Comparison of ENCODE assay signal across 8 cellular contexts in the genomic region with DNA sequence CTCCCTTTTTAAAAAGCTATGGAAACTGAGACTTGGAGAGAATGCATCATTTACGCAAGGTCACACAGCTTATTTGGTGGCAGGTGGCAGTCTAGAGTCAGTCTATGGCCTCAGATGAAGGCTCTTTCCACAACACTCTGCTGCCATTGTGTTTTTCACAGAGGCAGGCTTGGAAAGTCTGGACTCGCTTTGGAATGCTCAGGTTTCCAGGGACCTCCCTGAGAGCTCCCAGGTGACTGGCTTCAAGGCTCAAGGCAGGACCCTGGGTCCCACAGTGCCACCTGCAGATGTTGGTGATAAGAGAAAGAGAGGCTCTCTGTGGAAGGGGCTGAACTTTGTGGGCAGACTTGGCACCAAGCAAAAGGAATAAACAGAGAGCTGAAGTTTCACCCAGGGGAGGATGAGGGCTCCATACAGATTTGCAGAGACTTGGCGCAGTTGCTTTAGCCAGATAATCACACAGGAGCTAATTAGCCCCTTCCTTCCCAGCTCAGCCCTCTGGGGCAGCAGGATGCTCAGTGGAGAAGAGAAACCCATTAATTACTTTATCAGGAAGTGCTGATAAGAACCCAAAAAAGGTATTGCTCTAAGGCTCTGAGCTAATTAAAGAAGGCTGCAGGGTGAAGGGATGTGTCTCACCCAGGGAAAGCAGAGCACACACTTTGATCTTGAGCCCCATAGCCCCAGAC.
DNase-seq lines count a peak whose midpoint lies in the region; ATAC-seq lines count a peak whose summit lies in the region.

No MANE protein-coding gene starts in this region.

- H3K27me3 Mint-ChIP-seq in IgD-negative memory B cell (no peaks in the 10 kb centered on the region), naive B cell (no peaks in the 10 kb centered on the region)
- no peaks in the 10 kb centered on the region for H3K27me3 Mint-ChIP-seq in activated T-helper 1 cell treated with anti-CD3 and anti-CD28 coated beads, Interleukin-12 subunit alpha, Interleukin-12 subunit beta, Interleukin-2, Interleukin-4 antibody, amounts not matched to agents 30 ng/mL and 10 ng/mL and 1 ng/mL, durations not matched to agents 14 hours and 24 hours and 36 hours (ENCODE audit: insufficient read depth)

- H3K9me3 Mint-ChIP-seq in IgD-negative memory B cell (peaks cover 0 to 2% (median 0%) of the 10 kb centered on the region in 3 donors), naive B cell (peaks cover 0 to 4% (median 0%) of the 10 kb centered on the region in 7 donors)
- H3K9me3 Mint-ChIP-seq in activated T-helper 1 cell treated with anti-CD3 and anti-CD28 coated beads, Interleukin-12 subunit alpha, Interleukin-12 subunit beta, Interleukin-2, Interleukin-4 antibody, amounts not matched to agents 30 ng/mL and 10 ng/mL and 1 ng/mL, durations not matched to agents 14 hours and 24 hours and 36 hours: no peaks in the 10 kb centered on the region

- H3K4me3 Mint-ChIP-seq in IgD-negative memory B cell: peak overlapping the region in 3 of 4 donors; percentile 62 to 83 (median 72)
- peak overlapping the region; percentile 64 for H3K4me3 Mint-ChIP-seq in activated T-helper 1 cell treated with anti-CD3 and anti-CD28 coated beads, Interleukin-12 subunit alpha, Interleukin-12 subunit beta, Interleukin-2, Interleukin-4 antibody, amounts not matched to agents 30 ng/mL and 10 ng/mL and 1 ng/mL, durations not matched to agents 14 hours and 24 hours and 36 hours
- H3K4me3 Mint-ChIP-seq in naive B cell: peak overlapping the region; percentile 64 to 96 (median 86)

- H3K27ac Mint-ChIP-seq in IgD-negative memory B cell (peak overlapping the region; percentile 32 to 88 (median 86)), naive B cell (peak overlapping the region; percentile 53 to 99 (median 90))
- H3K27ac Mint-ChIP-seq in activated T-helper 1 cell treated with anti-CD3 and anti-CD28 coated beads, Interleukin-12 subunit alpha, Interleukin-12 subunit beta, Interleukin-2, Interleukin-4 antibody, amounts not matched to agents 30 ng/mL and 10 ng/mL and 1 ng/mL, durations not matched to agents 14 hours and 24 hours and 36 hours: peak overlapping the region; percentile 94

- H3K4me1 Mint-ChIP-seq in IgD-negative memory B cell (peaks cover 62 to 78% (median 68%) of the 10 kb centered on the region in 3 donors), naive B cell (peaks cover 89 to 94% (median 93%) of the 10 kb centered on the region in 3 donors)
- peaks cover 83% of the 10 kb centered on the region for H3K4me1 Mint-ChIP-seq in activated T-helper 1 cell treated with anti-CD3 and anti-CD28 coated beads, Interleukin-12 subunit alpha, Interleukin-12 subunit beta, Interleukin-2, Interleukin-4 antibody, amounts not matched to agents 30 ng/mL and 10 ng/mL and 1 ng/mL, durations not matched to agents 14 hours and 24 hours and 36 hours (ENCODE audit: low read depth)

- ATAC-seq in naive B cell (ENCODE audit: low read depth in 2 of 2): peak; percentile 20
- no peak for ATAC-seq in GM18907 (IDR thresholded peaks at IDR 0.05; ENCODE audit: unreplicated experiment)

- intact Hi-C loops in activated T-helper 1 cell treated with anti-CD3 and anti-CD28 coated beads, Interleukin-12 subunit alpha, Interleukin-12 subunit beta, Interleukin-2, Interleukin-4 antibody, amounts not matched to agents 30 ng/mL and 10 ng/mL and 1 ng/mL, durations not matched to agents 14 hours and 24 hours and 36 hours (cut with micrococcal nuclease): loop anchor here (5.0 to 10.0 kb wide), 3 partner anchors 38 to 370 kb away; no protein-coding TSS in a partner anchor

- DNase-seq in DMS 273 (lab: John Stamatoyannopoulos, UW; ENCODE audit: unreplicated experiment) (peak; percentile 25), DMS 273 treated with DMSO at 0.1 percent for 48 hours (lab: John Stamatoyannopoulos, UW) (no peak), naive B cell (peak; percentile 20), NCI-H524 treated with DMSO at 0.1 percent for 48 hours (lab: John Stamatoyannopoulos, UW) (no peak)
- DNase-seq in activated T-helper 1 cell treated with anti-CD3 and anti-CD28 coated beads, Interleukin-12 subunit alpha, Interleukin-12 subunit beta, Interleukin-2, Interleukin-4 antibody, amounts not matched to agents 30 ng/mL and 10 ng/mL and 1 ng/mL, durations not matched to agents 14 hours and 24 hours and 36 hours (ENCODE audit: low spot score): no peak
- no peak for DNase-seq in activated CD8-positive, alpha-beta memory T cell treated with anti-CD3 and anti-CD28 coated beads, Interleukin-2, amount 50 U/mL, for 4 hours

- H3K36me3 Mint-ChIP-seq in IgD-negative memory B cell: peaks cover 4% of the 10 kb centered on the region
- peaks cover 2% of the 10 kb centered on the region for H3K36me3 Mint-ChIP-seq in activated T-helper 1 cell treated with anti-CD3 and anti-CD28 coated beads, Interleukin-12 subunit alpha, Interleukin-12 subunit beta, Interleukin-2, Interleukin-4 antibody, amounts not matched to agents 30 ng/mL and 10 ng/mL and 1 ng/mL, durations not matched to agents 14 hours and 24 hours and 36 hours (ENCODE audit: low read depth)
- H3K36me3 Mint-ChIP-seq in naive B cell: no peaks in the 10 kb centered on the region

Comparison
In these comparisons a context has a peak if more than half of its experiments do, and no peak if none do; other contexts are left out.
1. DNase-seq: peak in DMS 273 (single experiment) and naive B cell (single experiment); none in DMS 273 treated with DMSO at 0.1 percent for 48 hours (single experiment), activated T-helper 1 cell treated with anti-CD3 and anti-CD28 coated beads, Interleukin-12 subunit alpha, Interleukin-12 subunit beta, Interleukin-2, Interleukin-4 antibody, amounts not matched to agents 30 ng/mL and 10 ng/mL and 1 ng/mL, durations not matched to agents 14 hours and 24 hours and 36 hours (single experiment), activated CD8-positive, alpha-beta memory T cell treated with anti-CD3 and anti-CD28 coated beads, Interleukin-2, amount 50 U/mL, for 4 hours (single experiment) and NCI-H524 treated with DMSO at 0.1 percent for 48 hours (single experiment).
2. Peak in every context shown above with its lines, with median percentiles within 50 percentile points of each other: H3K27ac Mint-ChIP-seq and H3K4me3 Mint-ChIP-seq.